Comparison of ENCODE assay signal across 19 cellular contexts in the genomic region with DNA sequence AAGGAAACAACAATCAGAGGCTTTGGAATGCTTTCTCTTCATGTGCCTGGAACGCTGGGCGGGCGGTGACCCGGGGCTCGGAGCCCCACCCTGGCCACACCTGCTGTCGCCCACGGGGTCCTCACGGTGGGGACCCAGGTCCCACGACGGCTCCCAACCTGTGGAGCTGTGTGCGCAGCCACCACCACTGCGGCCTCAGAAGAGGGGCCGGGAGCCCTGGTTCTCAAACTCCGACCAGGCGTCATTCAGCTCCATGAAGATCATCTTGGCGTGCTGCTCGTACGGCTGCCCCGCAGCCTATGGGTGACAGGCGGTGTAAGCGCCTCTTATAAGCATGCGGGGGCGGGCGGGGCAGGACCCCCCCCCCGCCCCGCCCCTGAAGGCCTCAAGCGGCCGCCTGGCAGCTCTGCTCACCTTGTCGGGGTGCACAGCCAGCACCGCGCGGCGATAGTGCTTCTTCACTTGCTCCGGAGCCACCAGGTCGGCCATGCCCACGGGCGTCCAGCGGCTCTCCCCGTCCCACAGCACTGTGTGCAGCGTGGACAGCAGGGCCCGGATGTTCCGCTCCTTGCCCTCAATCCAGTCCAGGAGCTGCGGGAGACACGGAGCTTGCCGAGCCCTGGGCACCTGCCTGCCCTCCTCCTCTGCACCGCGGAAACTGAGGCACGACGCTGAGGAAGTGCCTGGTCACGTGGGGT.
"Had no signal": no experiment of that assay in that cellular context is flagged by ENCODE, and none has a peak within 500 bp of the region (broad histone marks: within the 10 kb centered on the region; RNA-seq: fewer than 3 reads in every experiment).

No MANE protein-coding gene starts in this region.

- H3K27me3 Mint-ChIP-seq: central memory CD8-positive, alpha-beta T cell; T-cell had no signal

- ATAC-seq: activated CD4-positive, CD25-positive, alpha-beta regulatory T cell treated with anti-CD3 and anti-CD28 coated beads, Interleukin-2, amount 50 U/mL, for 24 hours; activated T-cell treated with anti-CD3 and anti-CD28 coated beads, Interleukin-2, amount 50 U/mL, for 4 hours; gastrocnemius medialis; T-cell had no signal

- H3K4me1 ChIP-seq: gastrocnemius medialis, heart left ventricle, stomach had no signal

- DNase-seq: activated CD4-positive, alpha-beta T cell treated with anti-CD3 and anti-CD28 coated beads, Interleukin-2, amount 50 U/mL, for 1 hour; activated naive CD4-positive, alpha-beta T cell treated with anti-CD3 and anti-CD28 coated beads for 36 hours; activated T-cell treated with anti-CD3 and anti-CD28 coated beads, Interleukin-2, amount 50 U/mL, for 4 hours; effector CD4-positive, alpha-beta T cell; gastrocnemius medialis; midbrain; occipital lobe; stimulated activated CD4-positive, alpha-beta T cell treated with anti-CD3 and anti-CD28 coated beads, Interleukin-15, amount 100 ng/mL, for 24 hours; stimulated activated CD4-positive, alpha-beta T cell treated with anti-CD3 and anti-CD28 coated beads, Interleukin-2, amount 100 ng/mL, for 48 hours; stomach; T-cell; trophoblast cell had no signal

- H3K27ac ChIP-seq: coronary artery, gastrocnemius medialis, heart left ventricle, skin epidermis, stomach had no signal

- H3K9me3 Mint-ChIP-seq: activated naive CD4-positive, alpha-beta T cell treated with anti-CD3 and anti-CD28 coated beads for 36 hours; activated T-cell treated with anti-CD3 and anti-CD28 coated beads, Interleukin-2, amount 50 U/mL, for 4 hours; brain; central memory CD8-positive, alpha-beta T cell; T-cell had no signal

- H3K4me1 Mint-ChIP-seq: central memory CD8-positive, alpha-beta T cell; T-cell had no signal

- H3K9me3 ChIP-seq: gastrocnemius medialis, heart left ventricle, stomach had no signal

- H3K4me3 Mint-ChIP-seq: activated naive CD4-positive, alpha-beta T cell treated with anti-CD3 and anti-CD28 coated beads for 36 hours; activated T-cell treated with anti-CD3 and anti-CD28 coated beads, Interleukin-2, amount 50 U/mL, for 4 hours; brain; central memory CD8-positive, alpha-beta T cell; T-cell had no signal

- H3K4me3 ChIP-seq: coronary artery, gastrocnemius medialis, heart left ventricle, lung, skin epidermis, stomach had no signal

- H3K27ac Mint-ChIP-seq: activated naive CD4-positive, alpha-beta T cell treated with anti-CD3 and anti-CD28 coated beads for 36 hours; brain had no signal

- H3K27me3 ChIP-seq: gastrocnemius medialis, heart left ventricle, stomach had no signal
